1 cellular context compared by ENCODE assay signal in the genomic region with DNA sequence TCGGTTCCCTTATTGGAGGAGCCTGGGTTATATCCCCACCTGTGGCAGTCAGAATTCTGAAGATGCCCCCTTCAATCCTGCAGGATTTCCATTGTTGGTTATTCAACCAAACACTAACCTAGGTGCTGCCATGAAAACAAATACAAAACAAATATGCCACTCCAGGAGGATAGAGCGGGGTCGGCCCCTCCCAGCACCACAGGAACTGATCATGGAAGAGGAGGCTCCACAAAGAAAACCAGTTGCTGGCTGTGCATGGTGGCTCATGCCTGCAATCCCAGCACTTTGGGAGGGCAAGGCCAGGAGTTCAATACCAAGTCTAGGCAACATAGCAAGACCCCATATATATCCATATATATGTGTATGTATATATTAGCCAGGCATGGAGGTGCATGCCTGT.
TF ChIP-seq lines count a peak whose summit lies in the region.

No MANE protein-coding gene starts in this region.

TF ChIP-seq in WTC11, 78 proteins besides CTCF, POLR2A, EP300 and RAD21 (continued from another document):
- TF ChIP-seq, protein P1, sequence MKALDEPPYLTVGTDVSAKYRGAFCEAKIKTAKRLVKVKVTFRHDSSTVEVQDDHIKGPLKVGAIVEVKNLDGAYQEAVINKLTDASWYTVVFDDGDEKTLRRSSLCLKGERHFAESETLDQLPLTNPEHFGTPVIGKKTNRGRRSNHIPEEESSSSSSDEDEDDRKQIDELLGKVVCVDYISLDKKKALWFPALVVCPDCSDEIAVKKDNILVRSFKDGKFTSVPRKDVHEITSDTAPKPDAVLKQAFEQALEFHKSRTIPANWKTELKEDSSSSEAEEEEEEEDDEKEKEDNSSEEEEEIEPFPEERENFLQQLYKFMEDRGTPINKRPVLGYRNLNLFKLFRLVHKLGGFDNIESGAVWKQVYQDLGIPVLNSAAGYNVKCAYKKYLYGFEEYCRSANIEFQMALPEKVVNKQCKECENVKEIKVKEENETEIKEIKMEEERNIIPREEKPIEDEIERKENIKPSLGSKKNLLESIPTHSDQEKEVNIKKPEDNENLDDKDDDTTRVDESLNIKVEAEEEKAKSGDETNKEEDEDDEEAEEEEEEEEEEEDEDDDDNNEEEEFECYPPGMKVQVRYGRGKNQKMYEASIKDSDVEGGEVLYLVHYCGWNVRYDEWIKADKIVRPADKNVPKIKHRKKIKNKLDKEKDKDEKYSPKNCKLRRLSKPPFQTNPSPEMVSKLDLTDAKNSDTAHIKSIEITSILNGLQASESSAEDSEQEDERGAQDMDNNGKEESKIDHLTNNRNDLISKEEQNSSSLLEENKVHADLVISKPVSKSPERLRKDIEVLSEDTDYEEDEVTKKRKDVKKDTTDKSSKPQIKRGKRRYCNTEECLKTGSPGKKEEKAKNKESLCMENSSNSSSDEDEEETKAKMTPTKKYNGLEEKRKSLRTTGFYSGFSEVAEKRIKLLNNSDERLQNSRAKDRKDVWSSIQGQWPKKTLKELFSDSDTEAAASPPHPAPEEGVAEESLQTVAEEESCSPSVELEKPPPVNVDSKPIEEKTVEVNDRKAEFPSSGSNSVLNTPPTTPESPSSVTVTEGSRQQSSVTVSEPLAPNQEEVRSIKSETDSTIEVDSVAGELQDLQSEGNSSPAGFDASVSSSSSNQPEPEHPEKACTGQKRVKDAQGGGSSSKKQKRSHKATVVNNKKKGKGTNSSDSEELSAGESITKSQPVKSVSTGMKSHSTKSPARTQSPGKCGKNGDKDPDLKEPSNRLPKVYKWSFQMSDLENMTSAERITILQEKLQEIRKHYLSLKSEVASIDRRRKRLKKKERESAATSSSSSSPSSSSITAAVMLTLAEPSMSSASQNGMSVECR (CRISPR knock-in tag; IDR thresholded peaks at IDR 0.05; ENCODE audit: borderline replicate concordance) = no peak
- TF ChIP-seq, protein P2, sequence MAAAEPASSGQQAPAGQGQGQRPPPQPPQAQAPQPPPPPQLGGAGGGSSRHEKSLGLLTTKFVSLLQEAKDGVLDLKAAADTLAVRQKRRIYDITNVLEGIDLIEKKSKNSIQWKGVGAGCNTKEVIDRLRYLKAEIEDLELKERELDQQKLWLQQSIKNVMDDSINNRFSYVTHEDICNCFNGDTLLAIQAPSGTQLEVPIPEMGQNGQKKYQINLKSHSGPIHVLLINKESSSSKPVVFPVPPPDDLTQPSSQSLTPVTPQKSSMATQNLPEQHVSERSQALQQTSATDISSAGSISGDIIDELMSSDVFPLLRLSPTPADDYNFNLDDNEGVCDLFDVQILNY (CRISPR knock-in tag; IDR thresholded peaks at IDR 0.05) = no peak
- TF ChIP-seq SOX15 (CRISPR knock-in tag; IDR thresholded peaks at IDR 0.05) (no peak), GABPB1 (CRISPR knock-in tag; IDR thresholded peaks at IDR 0.05) (no peak), ZNF396 (CRISPR knock-in tag; IDR thresholded peaks at IDR 0.05; ENCODE audit: borderline replicate concordance) (no peak), ZNF121 (CRISPR knock-in tag; IDR thresholded peaks at IDR 0.05) (no peak)
- TF ChIP-seq, protein P3, sequence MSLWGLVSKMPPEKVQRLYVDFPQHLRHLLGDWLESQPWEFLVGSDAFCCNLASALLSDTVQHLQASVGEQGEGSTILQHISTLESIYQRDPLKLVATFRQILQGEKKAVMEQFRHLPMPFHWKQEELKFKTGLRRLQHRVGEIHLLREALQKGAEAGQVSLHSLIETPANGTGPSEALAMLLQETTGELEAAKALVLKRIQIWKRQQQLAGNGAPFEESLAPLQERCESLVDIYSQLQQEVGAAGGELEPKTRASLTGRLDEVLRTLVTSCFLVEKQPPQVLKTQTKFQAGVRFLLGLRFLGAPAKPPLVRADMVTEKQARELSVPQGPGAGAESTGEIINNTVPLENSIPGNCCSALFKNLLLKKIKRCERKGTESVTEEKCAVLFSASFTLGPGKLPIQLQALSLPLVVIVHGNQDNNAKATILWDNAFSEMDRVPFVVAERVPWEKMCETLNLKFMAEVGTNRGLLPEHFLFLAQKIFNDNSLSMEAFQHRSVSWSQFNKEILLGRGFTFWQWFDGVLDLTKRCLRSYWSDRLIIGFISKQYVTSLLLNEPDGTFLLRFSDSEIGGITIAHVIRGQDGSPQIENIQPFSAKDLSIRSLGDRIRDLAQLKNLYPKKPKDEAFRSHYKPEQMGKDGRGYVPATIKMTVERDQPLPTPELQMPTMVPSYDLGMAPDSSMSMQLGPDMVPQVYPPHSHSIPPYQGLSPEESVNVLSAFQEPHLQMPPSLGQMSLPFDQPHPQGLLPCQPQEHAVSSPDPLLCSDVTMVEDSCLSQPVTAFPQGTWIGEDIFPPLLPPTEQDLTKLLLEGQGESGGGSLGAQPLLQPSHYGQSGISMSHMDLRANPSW (CRISPR knock-in tag; conservative IDR thresholded peaks at IDR 0.05; ENCODE audit: low read depth) = no peak
